ENCODE assay signal across 8 cellular contexts in genomic region chr17:77331161-77331864, GRCh38.
DNase-seq lines count a peak whose midpoint lies in the region; ATAC-seq lines count a peak whose summit lies in the region.

No MANE protein-coding gene starts in this region.

- H3K27me3 ChIP-seq in duodenal mucosa (ENCODE audit: control insufficient read depth in 1 of 2, insufficient read depth in 2 of 2, low read length in 2 of 2), result no peaks in the 10 kb centered on the region

- ATAC-seq in GM19324 (IDR thresholded peaks at IDR 0.05; ENCODE audit: low FRiP score, unreplicated experiment), result peak; percentile 71
- ATAC-seq in HG03558 (IDR thresholded peaks at IDR 0.05; ENCODE audit: extremely low read depth, unreplicated experiment), result peak; percentile 36

- peak overlapping the region; percentile 45 for H3K27ac ChIP-seq in duodenal mucosa (ENCODE audit: low read depth, low read length)

- peak overlapping the region; percentile 45 to 53 for H3K4me3 ChIP-seq in duodenal mucosa (ENCODE audit: low read depth in 1 of 2, low read length in 2 of 2)

- peak overlapping the region in 1 of 2 donors; percentile 54 for H3K9ac ChIP-seq in duodenal mucosa (ENCODE audit: low read depth in 1 of 2, low read length in 2 of 2)

- DNase-seq in CD1c-positive myeloid dendritic cell (ENCODE audit: extremely low spot score), result peak; percentile 97
- peak; percentile 78 for DNase-seq in NCI-H748 (lab: John Stamatoyannopoulos, UW; ENCODE audit: unreplicated experiment)
- peak; percentile 96 to 98 for DNase-seq in activated CD4-positive, alpha-beta T cell treated with anti-CD3 and anti-CD28 coated beads, Interleukin-2, amount 50 U/mL, for 4 hours
- DNase-seq in lung microvascular endothelial cell (ENCODE audit: low read depth in 2 of 2), result peak; percentile 89 to 92
- peak; percentile 78 for DNase-seq in stimulated activated CD8-positive, alpha-beta memory T cell treated with anti-CD3 and anti-CD28 coated beads, Interleukin-12 subunit alpha, Interleukin-12 subunit beta, amount 100 ng/mL, for 24 hours (ENCODE audit: extremely low read depth)

- no peaks in the 10 kb centered on the region for H3K9me3 ChIP-seq in duodenal mucosa (ENCODE audit: control insufficient read depth in 1 of 2, low read length in 2 of 2)

- H3K36me3 ChIP-seq in duodenal mucosa (ENCODE audit: control insufficient read depth in 1 of 2, insufficient read depth in 2 of 2, low read length in 2 of 2), result no peaks in the 10 kb centered on the region

- H3K4me1 ChIP-seq in duodenal mucosa (ENCODE audit: control insufficient read depth in 1 of 2, insufficient read depth in 2 of 2, low read length in 2 of 2), result peaks cover 46 to 50% of the 10 kb centered on the region in 2 donors

Comparison
In these comparisons a context has a peak if more than half of its experiments do, and no peak if none do; other contexts are left out.
1. Peak in every context shown above with its lines: DNase-seq, ATAC-seq, H3K4me3 ChIP-seq and H3K27ac ChIP-seq.